In genomic region chr19:46372901-46373572, GRCh38 we compare ENCODE assay signal across 9 cellular contexts. TPM values are rescaled to one million over a fixed set of nuclear protein-coding genes. Genes with fewer than 3 reads are reported as not detected.
DNase-seq lines count a peak whose midpoint lies in the region; ATAC-seq and TF ChIP-seq lines count a peak whose summit lies in the region.
"Had no signal": no experiment of that assay in that cellular context is flagged by ENCODE, and none has a peak within 500 bp of the region (broad histone marks: within the 10 kb centered on the region; RNA-seq: fewer than 3 reads in every experiment).

No MANE protein-coding gene starts in this region.

- H3K4me3 Mint-ChIP-seq in Caco-2 (ENCODE audit: unreplicated experiment) (no peak overlapping the region), neural crest cell (no peak overlapping the region)
- no peak overlapping the region for H3K4me3 Mint-ChIP-seq in activated CD4-positive, alpha-beta T cell treated with anti-CD3 and anti-CD28 coated beads, Interleukin-2, amount 10 ng/mL, durations not matched to agents 24 days and 14 days

- DNase-seq in Caco-2 (no peak), NCI-H1694 (lab: John Stamatoyannopoulos, UW) (peak; percentile 57), dorsolateral prefrontal cortex (peak in 4 of 10 donors; percentile 18 to 43 (median 38)), neural crest cell (ENCODE audit: low read depth, low spot score) (no peak), kidney glomerular epithelial cell (lab: John Stamatoyannopoulos, UW) (no peak)
- DNase-seq in activated CD4-positive, alpha-beta T cell treated with anti-CD3 and anti-CD28 coated beads, Interleukin-2, amount 10 ng/mL, durations not matched to agents 24 days and 14 days: no peak
- no peak for DNase-seq in activated CD4-positive, alpha-beta T cell treated with anti-CD3 and anti-CD28 coated beads, Interleukin-2, amount 50 U/mL, for 48 hours
- DNase-seq: SIG-M5 had no signal

- POLR2A ChIA-PET in Caco-2 (lab: Charles Lee): no interaction called here

- H3K27me3 Mint-ChIP-seq in Caco-2 (ENCODE audit: insufficient read depth, unreplicated experiment) (no peaks in the 10 kb centered on the region), neural crest cell (ENCODE audit: low read depth) (no peaks in the 10 kb centered on the region)
- no peaks in the 10 kb centered on the region for H3K27me3 Mint-ChIP-seq in activated CD4-positive, alpha-beta T cell treated with anti-CD3 and anti-CD28 coated beads, Interleukin-2, amount 10 ng/mL, durations not matched to agents 24 days and 14 days

- H3K27ac Mint-ChIP-seq in Caco-2 (ENCODE audit: unreplicated experiment): peak overlapping the region; percentile 52
- H3K27ac Mint-ChIP-seq in neural crest cell (ENCODE audit: unreplicated experiment): peak overlapping the region; percentile 27
- H3K27ac Mint-ChIP-seq in activated CD4-positive, alpha-beta T cell treated with anti-CD3 and anti-CD28 coated beads, Interleukin-2, amount 10 ng/mL, durations not matched to agents 24 days and 14 days: no peak overlapping the region

- H3K36me3 ChIP-seq in Caco-2 (ENCODE audit: control insufficient read depth, insufficient read depth, low read length): no peaks in the 10 kb centered on the region; the same call in 1 of the 2 replicates

- peak overlapping the region in 43 of 59 donors; percentile 3 to 85 (median 61) for H3K27ac ChIP-seq in dorsolateral prefrontal cortex

- BruUV-seq in Caco-2 (replicated peaks; lab: Mats Ljungman, UMichigan): no TSS peak

- CTCF ChIA-PET in Caco-2 (lab: Charles Lee): interaction anchor here (0.5 kb wide), 1 partner anchor 22 kb away, joined by 4 read pairs; no protein-coding TSS in a partner anchor

- TF ChIP-seq CTCF in Caco-2 (IDR thresholded peaks at IDR 0.05; ENCODE audit: insufficient read depth in 1 of 2, low read depth in 1 of 2, low read length in 1 of 2, severe bottlenecking in 1 of 2, unreplicated experiment in 1 of 2): peak in 1 of 2 experiments; percentile 13
- peak in 24 of 56 donors; percentile 9 to 43 (median 22) for TF ChIP-seq CTCF in dorsolateral prefrontal cortex (IDR thresholded peaks at IDR 0.05 in 54 of 56, conservative IDR thresholded peaks at IDR 0.05 in 2 of 56; ENCODE audit: low read depth in 1 of 56, partially characterized antibody in 56 of 56)
- TF ChIP-seq CTCF in neural crest cell (conservative IDR thresholded peaks at IDR 0.05): peak; percentile 49

- H3K36me3 Mint-ChIP-seq in Caco-2 (ENCODE audit: insufficient read depth, unreplicated experiment): peaks cover 45% of the 10 kb centered on the region
- H3K36me3 Mint-ChIP-seq in neural crest cell (ENCODE audit: low read depth): peaks cover 7% of the 10 kb centered on the region
- H3K36me3 Mint-ChIP-seq in activated CD4-positive, alpha-beta T cell treated with anti-CD3 and anti-CD28 coated beads, Interleukin-2, amount 10 ng/mL, durations not matched to agents 24 days and 14 days (ENCODE audit: low read depth): peaks cover 32% of the 10 kb centered on the region

- H3K4me1 ChIP-seq in Caco-2: peaks cover 6% of the 10 kb centered on the region; the same call in 1 of the 2 replicates

- H3K9me3 Mint-ChIP-seq in Caco-2 (ENCODE audit: unreplicated experiment): no peaks in the 10 kb centered on the region
- no peaks in the 10 kb centered on the region for H3K9me3 Mint-ChIP-seq in neural crest cell
- H3K9me3 Mint-ChIP-seq in activated CD4-positive, alpha-beta T cell treated with anti-CD3 and anti-CD28 coated beads, Interleukin-2, amount 10 ng/mL, durations not matched to agents 24 days and 14 days: no peaks in the 10 kb centered on the region

- H3K4me1 Mint-ChIP-seq in Caco-2 (ENCODE audit: low read depth, unreplicated experiment) (no peaks in the 10 kb centered on the region), neural crest cell (peaks cover 21% of the 10 kb centered on the region)
- H3K4me1 Mint-ChIP-seq in activated CD4-positive, alpha-beta T cell treated with anti-CD3 and anti-CD28 coated beads, Interleukin-2, amount 10 ng/mL, durations not matched to agents 24 days and 14 days: peaks cover 20% of the 10 kb centered on the region

- no peaks in the 10 kb centered on the region for H3K9me3 ChIP-seq in Caco-2

- ATAC-seq in GM19351 (IDR thresholded peaks at IDR 0.05; ENCODE audit: unreplicated experiment): no peak

- no peaks in the 10 kb centered on the region for H3K27me3 ChIP-seq in Caco-2 (replicated peaks; ENCODE audit: control insufficient read depth, insufficient read depth, low read length)
- no peaks in the 10 kb centered on the region for H3K27me3 ChIP-seq in dorsolateral prefrontal cortex

- H3K4me3 ChIP-seq in Caco-2 (ENCODE audit: low read depth, low read length): no peak overlapping the region
- H3K4me3 ChIP-seq in dorsolateral prefrontal cortex: peak overlapping the region in 4 of 59 donors; percentile 5 to 23 (median 10)

- intact Hi-C loops in Caco-2 (cut with micrococcal nuclease; ENCODE audit: unreplicated experiment): no loop called here
- intact Hi-C loops in dorsolateral prefrontal cortex (cut with DNase I): no loop called here
- intact Hi-C loops in activated CD4-positive, alpha-beta T cell treated with anti-CD3 and anti-CD28 coated beads, Interleukin-2, amount 10 ng/mL, durations not matched to agents 24 days and 14 days (cut with micrococcal nuclease): no loop called here

RNA-seq across cellular contexts. Expression of gene PPP5C, which starts 26.1 kb away (rescaled TPM):
- 120 and 130 TPM in 2 replicates for total RNA-seq in Caco-2 (2022)
- 100 to 1,000 TPM in 53 of 120 experiments, 10 to 100 TPM in 67; 63.9 to 137 (median 98.8) TPM for total RNA-seq in dorsolateral prefrontal cortex
- 113 and 114 TPM in 2 replicates for total RNA-seq in neural crest cell
- 160 and 169 TPM in 2 replicates for total RNA-seq in activated CD4-positive, alpha-beta T cell treated with anti-CD3 and anti-CD28 coated beads, Interleukin-2, amount 10 ng/mL, durations not matched to agents 24 days and 14 days

RNA-seq across cellular contexts. Expression of gene CCDC8, which starts 40.3 kb away (rescaled TPM):
- total RNA-seq in Caco-2 (2022) (0.18 and 0.37 TPM in 2 replicates), dorsolateral prefrontal cortex (1 to 10 TPM; 1.2 to 7.4 (median 3.3) TPM), neural crest cell (23.9 and 25.1 TPM in 2 replicates)
- not detected in 2 replicates for total RNA-seq in activated CD4-positive, alpha-beta T cell treated with anti-CD3 and anti-CD28 coated beads, Interleukin-2, amount 10 ng/mL, durations not matched to agents 24 days and 14 days

RNA-seq across cellular contexts. Expression of gene PNMA8C, which starts 55.7 kb away (rescaled TPM):
- not detected in 2 replicates for total RNA-seq in Caco-2 (2022)
- 10 to 100 TPM; 13.9 to 66.1 (median 39.2) TPM for total RNA-seq in dorsolateral prefrontal cortex
- total RNA-seq in neural crest cell: 1.4 and 1.7 TPM in 2 replicates
- total RNA-seq in activated CD4-positive, alpha-beta T cell treated with anti-CD3 and anti-CD28 coated beads, Interleukin-2, amount 10 ng/mL, durations not matched to agents 24 days and 14 days: not detected in 2 replicates
